Comparison of ENCODE assay signal across 1 cellular context in the genomic region with DNA sequence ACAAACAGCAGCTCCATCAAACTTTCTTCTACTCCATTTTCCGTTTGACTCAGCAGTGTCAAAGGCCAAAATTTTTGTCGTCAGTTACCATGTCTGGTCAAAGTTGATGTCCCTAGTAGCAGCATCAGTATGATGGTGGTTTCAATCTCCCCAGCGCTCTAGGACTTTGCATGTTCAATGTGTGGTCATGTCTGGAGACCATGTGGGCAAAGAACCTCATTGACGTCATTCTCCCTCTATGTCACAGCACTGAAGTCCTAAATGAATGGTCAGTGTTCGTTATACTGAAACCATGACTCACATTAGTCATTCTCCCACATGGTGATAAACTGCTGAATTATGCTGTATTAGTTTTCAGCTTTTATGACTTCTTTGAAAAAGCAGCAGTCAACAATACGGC.
TF ChIP-seq lines count a peak whose summit lies in the region.

No MANE protein-coding gene starts in this region.

TF ChIP-seq in A549, 52 proteins besides CTCF, POLR2A, EP300 and RAD21 (continued from another document):
- TF ChIP-seq, protein P1, sequence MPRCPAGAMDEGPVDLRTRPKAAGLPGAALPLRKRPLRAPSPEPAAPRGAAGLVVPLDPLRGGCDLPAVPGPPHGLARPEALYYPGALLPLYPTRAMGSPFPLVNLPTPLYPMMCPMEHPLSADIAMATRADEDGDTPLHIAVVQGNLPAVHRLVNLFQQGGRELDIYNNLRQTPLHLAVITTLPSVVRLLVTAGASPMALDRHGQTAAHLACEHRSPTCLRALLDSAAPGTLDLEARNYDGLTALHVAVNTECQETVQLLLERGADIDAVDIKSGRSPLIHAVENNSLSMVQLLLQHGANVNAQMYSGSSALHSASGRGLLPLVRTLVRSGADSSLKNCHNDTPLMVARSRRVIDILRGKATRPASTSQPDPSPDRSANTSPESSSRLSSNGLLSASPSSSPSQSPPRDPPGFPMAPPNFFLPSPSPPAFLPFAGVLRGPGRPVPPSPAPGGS (IDR thresholded peaks at IDR 0.05): no peak
- TF ChIP-seq EHMT2 (IDR thresholded peaks at IDR 0.05; ENCODE audit: low read depth): no peak
